ENCODE assay signal across 11 cellular contexts in the genomic region with DNA sequence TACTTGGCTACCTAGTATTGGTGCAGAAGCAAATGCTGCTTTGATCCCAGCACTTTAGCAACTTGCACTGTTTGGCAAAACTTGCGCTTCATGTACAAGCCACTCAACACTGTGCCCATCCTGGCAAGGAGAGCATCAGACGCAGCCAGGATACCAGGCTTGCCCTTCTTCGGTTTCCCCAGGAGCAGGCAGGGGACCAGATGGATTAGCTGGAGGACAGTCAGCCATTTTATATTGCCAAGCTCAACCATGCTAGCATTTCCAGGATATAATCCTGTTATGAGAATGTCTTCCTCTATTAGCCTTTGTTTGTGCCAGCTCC.
A peak's percentile ranks its signal among the peaks of the same experiment; 100 is the strongest.
DNase-seq lines count a peak whose midpoint lies in the region; ATAC-seq and TF ChIP-seq lines count a peak whose summit lies in the region.
"Had no signal": no experiment of that assay in that cellular context is flagged by ENCODE, and none has a peak within 500 bp of the region (broad histone marks: within the 10 kb centered on the region; RNA-seq: fewer than 3 reads in every experiment).

No MANE protein-coding gene starts in this region.

- H3K4me1 Mint-ChIP-seq in activated CD8-positive, alpha-beta T cell treated with anti-CD3 and anti-CD28 coated beads, Interleukin-2, amount 10 ng/mL, durations not matched to agents 7 days and 5 days (ENCODE audit: low read depth), result peaks cover 14% of the 10 kb centered on the region
- H3K4me1 Mint-ChIP-seq in natural killer cell, result peaks cover 25 to 37% of the 10 kb centered on the region in 2 donors

- no peak overlapping the region for H2AFZ ChIP-seq in smooth muscle cell (ENCODE audit: low read depth)

- H4K20me1 ChIP-seq in smooth muscle cell (ENCODE audit: low read depth), result no peaks in the 10 kb centered on the region

- no peaks in the 10 kb centered on the region for H3K36me3 Mint-ChIP-seq in activated CD8-positive, alpha-beta T cell treated with anti-CD3 and anti-CD28 coated beads, Interleukin-2, amount 10 ng/mL, durations not matched to agents 7 days and 5 days (ENCODE audit: low read depth)
- no peaks in the 10 kb centered on the region for H3K36me3 Mint-ChIP-seq in natural killer cell

- H3K4me3 ChIP-seq in smooth muscle cell, result no peak overlapping the region
- H3K4me3 ChIP-seq: thyroid gland had no signal

- H3K27ac Mint-ChIP-seq in activated CD8-positive, alpha-beta T cell treated with anti-CD3 and anti-CD28 coated beads, Interleukin-2, amount 10 ng/mL, durations not matched to agents 7 days and 5 days, result no peak overlapping the region
- H3K27ac Mint-ChIP-seq in natural killer cell, result peak overlapping the region; percentile 36 to 54
- H3K27ac Mint-ChIP-seq: activated T-helper 1 cell treated with anti-CD3 and anti-CD28 coated beads, Interleukin-12 subunit alpha, Interleukin-12 subunit beta, Interleukin-2, Interleukin-4 antibody, amounts not matched to agents 30 ng/mL and 10 ng/mL and 1 ng/mL, durations not matched to agents 14 hours and 24 hours and 36 hours had no signal

- peaks cover 4% of the 10 kb centered on the region for H3K4me1 ChIP-seq in smooth muscle cell (ENCODE audit: low read depth)

- 97% methylated on average over 3 of the region's 3 CpGs for WGBS in smooth muscle cell (ENCODE audit: low lambda C conversion rate)

- intact Hi-C loops in natural killer cell (cut with micrococcal nuclease), result no loop called here

- no peak overlapping the region for H3K4me2 ChIP-seq in smooth muscle cell

- H3K27ac ChIP-seq in smooth muscle cell (ENCODE audit: low read depth), result no peak overlapping the region
- H3K27ac ChIP-seq: thyroid gland had no signal

- CTCF ChIA-PET in activated CD8-positive, alpha-beta T cell treated with anti-CD3 and anti-CD28 coated beads, Interleukin-2, amount 10 ng/mL, durations not matched to agents 7 days and 5 days (lab: Charles Lee), result interaction anchor here (0.7 to 2.9 kb wide), 3 partner anchors 28 to 251 kb away, joined by 3 to 21 read pairs (median 6); no protein-coding TSS in a partner anchor

- no peak overlapping the region for H3K9ac ChIP-seq in smooth muscle cell (ENCODE audit: low read depth)

- no peaks in the 10 kb centered on the region for H3K36me3 ChIP-seq in smooth muscle cell (ENCODE audit: low read depth)
- H3K36me3 ChIP-seq: thyroid gland had no signal

- no peaks in the 10 kb centered on the region for H3K9me3 ChIP-seq in smooth muscle cell (replicated peaks; ENCODE audit: low read depth)
- H3K9me3 ChIP-seq: thyroid gland had no signal

- TF ChIP-seq CTCF in natural killer cell (IDR thresholded peaks at IDR 0.05), result no peak
- no peak for TF ChIP-seq CTCF in smooth muscle cell (IDR thresholded peaks at IDR 0.05; ENCODE audit: borderline replicate concordance, insufficient read depth, poor library complexity, severe bottlenecking)

- DNase-seq in NCI-H187 treated with DMSO at 0.1 percent for 48 hours (lab: John Stamatoyannopoulos, UW) (peak; percentile 21), NCI-H187 (lab: John Stamatoyannopoulos, UW) (no peak), natural killer cell (no peak), smooth muscle cell (lab: John Stamatoyannopoulos, UW; ENCODE audit: unreplicated experiment) (no peak), NCI-H226 (no peak)
- DNase-seq in activated CD8-positive, alpha-beta T cell treated with anti-CD3 and anti-CD28 coated beads, Interleukin-2, amount 10 ng/mL, durations not matched to agents 7 days and 5 days, result no peak
- DNase-seq: T-helper 9 cell had no signal

- no peak overlapping the region for H3K4me3 Mint-ChIP-seq in activated CD8-positive, alpha-beta T cell treated with anti-CD3 and anti-CD28 coated beads, Interleukin-2, amount 10 ng/mL, durations not matched to agents 7 days and 5 days
- H3K4me3 Mint-ChIP-seq in natural killer cell, result no peak overlapping the region
- H3K4me3 Mint-ChIP-seq: activated T-helper 1 cell treated with anti-CD3 and anti-CD28 coated beads, Interleukin-12 subunit alpha, Interleukin-12 subunit beta, Interleukin-2, Interleukin-4 antibody, amounts not matched to agents 30 ng/mL and 10 ng/mL and 1 ng/mL, durations not matched to agents 14 hours and 24 hours and 36 hours had no signal

- H3F3A ChIP-seq in smooth muscle cell (ENCODE audit: low read depth), result no peaks in the 10 kb centered on the region

- H3K27me3 Mint-ChIP-seq in activated CD8-positive, alpha-beta T cell treated with anti-CD3 and anti-CD28 coated beads, Interleukin-2, amount 10 ng/mL, durations not matched to agents 7 days and 5 days (ENCODE audit: low read depth), result no peaks in the 10 kb centered on the region
- no peaks in the 10 kb centered on the region for H3K27me3 Mint-ChIP-seq in natural killer cell (ENCODE audit: low read depth in 2 of 2)

- H3K79me2 ChIP-seq in smooth muscle cell (ENCODE audit: low read depth), result no peaks in the 10 kb centered on the region

- H3K27me3 ChIP-seq in smooth muscle cell (ENCODE audit: low read depth), result no peaks in the 10 kb centered on the region
- H3K27me3 ChIP-seq: thyroid gland had no signal

- ATAC-seq in HG02981 (IDR thresholded peaks at IDR 0.05; ENCODE audit: unreplicated experiment) (peak; percentile 21), natural killer cell (peak in 1 of 3 donors; percentile 12), GM21723 (IDR thresholded peaks at IDR 0.05; ENCODE audit: unreplicated experiment) (no peak)
- ATAC-seq in activated CD8-positive, alpha-beta T cell treated with anti-CD3 and anti-CD28 coated beads, Interleukin-2, amount 10 ng/mL, durations not matched to agents 7 days and 5 days, result peak; percentile 57

- H3K9me3 Mint-ChIP-seq in activated CD8-positive, alpha-beta T cell treated with anti-CD3 and anti-CD28 coated beads, Interleukin-2, amount 10 ng/mL, durations not matched to agents 7 days and 5 days (ENCODE audit: insufficient read depth), result no peaks in the 10 kb centered on the region
- H3K9me3 Mint-ChIP-seq in natural killer cell, result no peaks in the 10 kb centered on the region
- H3K9me3 Mint-ChIP-seq: activated T-helper 1 cell treated with anti-CD3 and anti-CD28 coated beads, Interleukin-12 subunit alpha, Interleukin-12 subunit beta, Interleukin-2, Interleukin-4 antibody, amounts not matched to agents 30 ng/mL and 10 ng/mL and 1 ng/mL, durations not matched to agents 14 hours and 24 hours and 36 hours had no signal

- POLR2A ChIA-PET in activated CD8-positive, alpha-beta T cell treated with anti-CD3 and anti-CD28 coated beads, Interleukin-2, amount 10 ng/mL, durations not matched to agents 7 days and 5 days (lab: Charles Lee), result no interaction called here
